ENCODE assay signal across 14 cellular contexts in the genomic region with DNA sequence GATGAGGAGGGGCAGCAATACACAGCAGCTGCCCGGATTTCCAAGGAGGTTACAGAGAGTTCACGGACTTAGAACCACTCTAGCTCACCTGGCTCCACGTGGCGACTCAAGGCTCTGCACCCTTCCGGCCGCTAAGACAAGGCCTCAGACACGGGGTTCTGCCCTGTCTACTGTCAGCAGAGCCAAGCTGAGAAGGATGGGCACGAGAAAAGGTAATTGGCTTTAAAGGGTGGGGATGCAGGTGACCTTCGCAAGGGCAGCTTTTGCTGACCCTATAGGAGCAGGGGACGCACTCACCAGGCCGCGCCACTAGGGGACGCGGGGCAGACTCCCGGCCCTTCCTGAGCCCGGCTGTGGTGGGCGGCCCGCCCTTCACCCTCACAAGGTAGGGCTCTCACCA.
A peak's percentile ranks its signal among the peaks of the same experiment; 100 is the strongest.
DNase-seq lines count a peak whose midpoint lies in the region; FAIRE-seq and TF ChIP-seq lines count a peak whose summit lies in the region.
"Had no signal": no experiment of that assay in that cellular context is flagged by ENCODE, and none has a peak within 500 bp of the region (broad histone marks: within the 10 kb centered on the region; RNA-seq: fewer than 3 reads in every experiment).

No MANE protein-coding gene starts in this region.

- TF ChIP-seq CTCF in GM12872 (IDR thresholded peaks at IDR 0.05; ENCODE audit: insufficient read depth, low read depth, low read length) (peak; percentile 26; the same call in 2 of the 3 replicates), kidney (IDR thresholded peaks at IDR 0.05; ENCODE audit: borderline replicate concordance, extremely low read depth, insufficient read depth) (no peak), MM.1S (IDR thresholded peaks at IDR 0.05; ENCODE audit: low read length) (no peak)

- H3K4me2 ChIP-seq in MM.1S (ENCODE audit: low read depth, low read length) = no peak overlapping the region

- intact Hi-C loops in kidney (cut with DNase I) = no loop called here

- H3K36me3 ChIP-seq in kidney (ENCODE audit: control insufficient read depth in 1 of 2, insufficient read depth in 2 of 2, low read length in 2 of 2) (no peaks in the 10 kb centered on the region), MM.1S (replicated peaks; ENCODE audit: insufficient read depth, low read length) (no peaks in the 10 kb centered on the region)

- H2AFZ ChIP-seq in MM.1S (ENCODE audit: low read length) = no peak overlapping the region

- H3K4me3 ChIP-seq in kidney (ENCODE audit: low read length in 2 of 2) (no peak overlapping the region), MM.1S (ENCODE audit: low read length) (no peak overlapping the region)

- H3K9ac ChIP-seq in kidney (ENCODE audit: low read length in 2 of 2) = no peak overlapping the region
- no peak overlapping the region for H3K9ac ChIP-seq in MM.1S (ENCODE audit: low read length)

- H3K9me2 ChIP-seq in MM.1S (replicated peaks; ENCODE audit: insufficient read depth, low read length) = no peaks in the 10 kb centered on the region

- no peak for FAIRE-seq in kidney (lab: Jason Lieb, UNC)
- FAIRE-seq: colon had no signal

- H3K9me3 ChIP-seq in kidney (ENCODE audit: control insufficient read depth in 1 of 2, low read length in 2 of 2) (no peaks in the 10 kb centered on the region), MM.1S (replicated peaks; ENCODE audit: insufficient read depth, low read length) (no peaks in the 10 kb centered on the region)

- H3K27me3 ChIP-seq in MM.1S (replicated peaks; ENCODE audit: insufficient read depth, low read length) = no peaks in the 10 kb centered on the region

- peak; percentile 3 for DNase-seq in NCI-H82 treated with DMSO at 0.1 percent for 48 hours (lab: John Stamatoyannopoulos, UW; ENCODE audit: unreplicated experiment)
- peak; percentile 64 for DNase-seq in ecto neural progenitor cell (ENCODE audit: low spot score)
- DNase-seq in myocyte (ENCODE audit: low read depth) = peak; percentile 24
- DNase-seq in kidney = no peak
- no peak for DNase-seq in cerebellar nuclear complex (lab: John Stamatoyannopoulos, UW)
- DNase-seq in SKM-1 (lab: John Stamatoyannopoulos, UW; ENCODE audit: unreplicated experiment) = no peak
- DNase-seq in MM.1S = no peak
- DNase-seq: activated CD4-positive, alpha-beta T cell treated with anti-CD3 and anti-CD28 coated beads, Interleukin-2, amount 50 U/mL, for 4 hours; activated T-cell treated with anti-CD3 and anti-CD28 coated beads, Interleukin-2, amount 50 U/mL, for 48 hours; GOT3; NCI-H1436 treated with DMSO at 0.1 percent for 48 hours; NCI-H526 had no signal

- H3K4me1 ChIP-seq in kidney (ENCODE audit: control insufficient read depth in 1 of 2, insufficient read depth in 1 of 2, low read depth in 1 of 2, low read length in 2 of 2) (no peaks in the 10 kb centered on the region), MM.1S (ENCODE audit: low read length) (no peaks in the 10 kb centered on the region)

- no peaks in the 10 kb centered on the region for H3F3A ChIP-seq in MM.1S (ENCODE audit: insufficient read depth, low read length)

- H4K20me1 ChIP-seq in MM.1S (ENCODE audit: insufficient read depth, low read length) = no peaks in the 10 kb centered on the region

- H3K79me2 ChIP-seq in MM.1S (ENCODE audit: low read length) = no peaks in the 10 kb centered on the region

- H3K27ac ChIP-seq in kidney (ENCODE audit: low read depth in 2 of 2, low read length in 2 of 2) (no peak overlapping the region), MM.1S (ENCODE audit: low read length) (no peak overlapping the region)

Comparison
In these comparisons a context has a peak if more than half of its experiments do, and no peak if none do; other contexts are left out.
1. DNase-seq: peak in NCI-H82 treated with DMSO at 0.1 percent for 48 hours (single experiment), ecto neural progenitor cell (single experiment) and myocyte (single experiment); none in kidney (single experiment), cerebellar nuclear complex (0 of 2), SKM-1 (single experiment) and MM.1S (single experiment).